In genomic region chr16:25707982-25708583, GRCh38 we compare ENCODE assay signal across 10 cellular contexts. TPM values are rescaled to one million over a fixed set of nuclear protein-coding genes. Genes with fewer than 3 reads are reported as not detected.
A peak's percentile ranks its signal among the peaks of the same experiment; 100 is the strongest.
DNase-seq lines count a peak whose midpoint lies in the region; ATAC-seq lines count a peak whose summit lies in the region.
"Had no signal": no experiment of that assay in that cellular context is flagged by ENCODE, and none has a peak within 500 bp of the region (broad histone marks: within the 10 kb centered on the region; RNA-seq: fewer than 3 reads in every experiment).

No MANE protein-coding gene starts in this region.

- H3K27me3 ChIP-seq in GM23248 (replicated peaks; ENCODE audit: insufficient read depth): no peaks in the 10 kb centered on the region

- no peak overlapping the region for H3K27ac ChIP-seq in GM23248
- H3K27ac ChIP-seq: SJSA1 had no signal

- H2AFZ ChIP-seq in GM23248: no peak overlapping the region

- no peak overlapping the region for H3K4me3 ChIP-seq in GM23248
- H3K4me3 ChIP-seq: SJSA1 had no signal

- H3K79me2 ChIP-seq in GM23248 (ENCODE audit: insufficient read depth): no peaks in the 10 kb centered on the region

- 25 to 30% methylated on average over 3 of the region's 3 CpGs for WGBS in GM23248 (ENCODE audit: low coverage in 1 of 2, low lambda C conversion rate in 2 of 2, missing lambda C conversion rate in 2 of 2), 2 experiments

- H4K20me1 ChIP-seq in GM23248 (ENCODE audit: insufficient read depth): no peaks in the 10 kb centered on the region

- H3K9me3 ChIP-seq in GM23248 (ENCODE audit: low read depth): no peaks in the 10 kb centered on the region
- H3K9me3 ChIP-seq: SJSA1 had no signal

- H3K9ac ChIP-seq in GM23248: no peak overlapping the region

- H3K4me1 ChIP-seq in GM23248 (ENCODE audit: insufficient read depth): no peaks in the 10 kb centered on the region
- H3K4me1 ChIP-seq: SJSA1 had no signal

- H3F3A ChIP-seq in GM23248 (ENCODE audit: insufficient read depth): no peaks in the 10 kb centered on the region

- DNase-seq in CMK (ENCODE audit: low read depth): peak; percentile 21
- peak; percentile 30 for DNase-seq in GM23248
- peak; percentile 57 for DNase-seq in SK-MEL-5 (ENCODE audit: low read depth, low spot score)
- DNase-seq in iris pigment epithelial cell (ENCODE audit: low read depth): peak; percentile 21
- DNase-seq in cerebellum (ENCODE audit: low spot score): no peak
- DNase-seq in UCSD-AML1 (lab: John Stamatoyannopoulos, UW; ENCODE audit: unreplicated experiment): no peak

- in situ Hi-C loops in GM23248 (cut with MboI) (no loop called here), SK-MEL-5 (cut with HindIII; ENCODE audit: low pct_unique_long_range_greater_than_20kb, low sequenced_read_pairs) (no loop called here)

- no peak overlapping the region for H3K4me2 ChIP-seq in GM23248 (ENCODE audit: unreplicated experiment)

- no peaks in the 10 kb centered on the region for H3K9me2 ChIP-seq in GM23248 (ENCODE audit: insufficient read depth)

- ATAC-seq in GM18517 (IDR thresholded peaks at IDR 0.05; ENCODE audit: unreplicated experiment) (no peak), HG02938 (IDR thresholded peaks at IDR 0.05; ENCODE audit: unreplicated experiment) (no peak)
- ATAC-seq: sciatic nerve had no signal

- no peaks in the 10 kb centered on the region for H3K36me3 ChIP-seq in GM23248 (ENCODE audit: low read depth)
- H3K36me3 ChIP-seq: SJSA1 had no signal

RNA-seq across cellular contexts. Expression of gene HS3ST4, which starts 16.3 kb away (rescaled TPM):
- total RNA-seq in GM23248 (2014; rRNA removed; shearing (Covaris generic)): not detected in 2 replicates
- not detected in 2 replicates for polyA plus RNA-seq in GM23248 (2016; fragmentation: Nextera tagmentation; extraction: Ambion mirVana)
- not detected in 2 replicates for total RNA-seq in SK-MEL-5 (2014; rRNA removed; shearing (Covaris generic))
- not detected in 2 replicates for polyA plus RNA-seq in SK-MEL-5 (2015; cell fraction: cytosol; rRNA removed)
- polyA plus RNA-seq in SK-MEL-5 (2015; cell fraction: nucleus; rRNA removed): not detected in 2 replicates
- total RNA-seq in cerebellum: 3.6 TPM
- total RNA-seq: SJSA1 had no signal

Comparison
In these comparisons a context has a peak if more than half of its experiments do, and no peak if none do; other contexts are left out.
1. DNase-seq: peak in CMK (single experiment), GM23248 (single experiment), SK-MEL-5 (single experiment) and iris pigment epithelial cell (single experiment); none in cerebellum (single experiment) and UCSD-AML1 (single experiment).